Comparison of ENCODE assay signal across 21 cellular contexts in the genomic region with DNA sequence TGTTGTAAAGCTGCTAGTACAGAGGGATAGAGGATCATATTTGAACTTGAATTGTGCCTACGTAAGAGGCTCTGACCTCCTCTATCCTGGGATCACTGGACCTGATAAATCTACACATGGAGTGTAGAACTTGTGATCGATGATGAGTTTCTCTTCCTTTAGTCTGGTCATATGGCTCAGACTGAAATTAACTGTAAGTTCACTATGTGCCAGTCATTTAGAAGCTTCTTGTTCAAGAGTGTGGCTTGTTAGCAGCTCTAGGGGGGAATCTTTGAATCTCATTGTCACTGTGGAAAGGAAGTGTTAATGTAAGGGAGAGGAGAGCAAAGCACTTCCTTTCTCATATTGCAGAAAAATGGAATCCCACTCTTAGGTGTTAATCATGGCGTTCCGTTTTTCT. TPM values are rescaled to one million over a fixed set of nuclear protein-coding genes. Genes with fewer than 3 reads are reported as not detected.
DNase-seq lines count a peak whose midpoint lies in the region; ATAC-seq and TF ChIP-seq lines count a peak whose summit lies in the region.
"Had no signal": no experiment of that assay in that cellular context is flagged by ENCODE, and none has a peak within 500 bp of the region (broad histone marks: within the 10 kb centered on the region; RNA-seq: fewer than 3 reads in every experiment).

No MANE protein-coding gene starts in this region.

- H3K27me3 Mint-ChIP-seq in stimulated activated naive CD8-positive, alpha-beta T cell treated with anti-CD3 and anti-CD28 coated beads, Interleukin-15, amount 100 ng/mL, for 72 hours = no peaks in the 10 kb centered on the region

- peak overlapping the region; percentile 60 for H3K27ac ChIP-seq in hepatocyte
- H3K27ac ChIP-seq: Peyer's patch, SJSA1, transverse colon had no signal

- H3K4me2 ChIP-seq in hepatocyte = no peak overlapping the region

- no peaks in the 10 kb centered on the region for H3K9me3 Mint-ChIP-seq in stimulated activated naive CD8-positive, alpha-beta T cell treated with anti-CD3 and anti-CD28 coated beads, Interleukin-15, amount 100 ng/mL, for 72 hours

- H2AFZ ChIP-seq in hepatocyte = no peak overlapping the region

- H3K4me3 Mint-ChIP-seq in stimulated activated naive CD8-positive, alpha-beta T cell treated with anti-CD3 and anti-CD28 coated beads, Interleukin-15, amount 100 ng/mL, for 72 hours = no peak overlapping the region
- H3K4me3 Mint-ChIP-seq: H9 had no signal

- no peak overlapping the region for H3K4me3 ChIP-seq in hepatocyte
- H3K4me3 ChIP-seq: Peyer's patch, SJSA1, transverse colon had no signal

- DNase-seq in stimulated activated naive CD8-positive, alpha-beta T cell treated with anti-CD3 and anti-CD28 coated beads, Interleukin-15, amount 100 ng/mL, for 72 hours = no peak
- DNase-seq in stimulated activated naive CD8-positive, alpha-beta T cell treated with anti-CD3 and anti-CD28 coated beads, Interleukin-15, Interleukin-2, amounts not matched to agents 100 U/mL and 50 U/mL, for 24 hours = no peak
- no peak for DNase-seq in hepatocyte (ENCODE audit: low spot score)
- no peak for DNase-seq in retina
- DNase-seq in omental fat pad (ENCODE audit: low spot score) = no peak
- no peak for DNase-seq in NOMO-1 treated with dmso at 0.1 percent for 144 hours (lab: John Stamatoyannopoulos, UW; ENCODE audit: unreplicated experiment)
- DNase-seq: activated effector memory CD4-positive, alpha-beta T cell treated with Interleukin-2 at 50 U/mL for 16 hours; cerebellar nuclear complex; effector memory CD4-positive, alpha-beta T cell; H9; NCI-H1694 treated with DMSO at 0.1 percent for 48 hours; NCI-H226; nucleus accumbens; Peyer's patch; stimulated activated naive CD4-positive, alpha-beta T cell treated with Interleukin-2 at 50 U/mL for 16 hours; transverse colon had no signal

- peaks cover 4% of the 10 kb centered on the region for H3K4me1 ChIP-seq in hepatocyte (ENCODE audit: insufficient read depth)
- H3K4me1 ChIP-seq: Peyer's patch, SJSA1, transverse colon had no signal

- WGBS in hepatocyte (ENCODE audit: low lambda C conversion rate, missing lambda C conversion rate) = 71% methylated on average over 4 of the region's 4 CpGs

- H3K27me3 ChIP-seq in hepatocyte = no peaks in the 10 kb centered on the region
- H3K27me3 ChIP-seq: Peyer's patch, SJSA1, transverse colon had no signal

- peak; percentile 67 for ATAC-seq in stimulated activated naive CD8-positive, alpha-beta T cell treated with anti-CD3 and anti-CD28 coated beads, Interleukin-15, amount 100 ng/mL, for 72 hours
- ATAC-seq in stimulated activated naive CD8-positive, alpha-beta T cell treated with anti-CD3 and anti-CD28 coated beads, Interleukin-15, Interleukin-2, amounts not matched to agents 100 U/mL and 50 U/mL, for 24 hours = no peak
- peak; percentile 73 for ATAC-seq in HG02610 (IDR thresholded peaks at IDR 0.05; ENCODE audit: unreplicated experiment)
- ATAC-seq in omental fat pad (ENCODE audit: low FRiP score) = no peak
- no peak for ATAC-seq in HG02938 (IDR thresholded peaks at IDR 0.05; ENCODE audit: unreplicated experiment)
- ATAC-seq: left lobe of liver, sciatic nerve had no signal

- no peaks in the 10 kb centered on the region for H3K9me3 ChIP-seq in hepatocyte (ENCODE audit: low read depth)
- H3K9me3 ChIP-seq: Peyer's patch, SJSA1, transverse colon had no signal

- peaks cover 61% of the 10 kb centered on the region for H3K4me1 Mint-ChIP-seq in stimulated activated naive CD8-positive, alpha-beta T cell treated with anti-CD3 and anti-CD28 coated beads, Interleukin-15, amount 100 ng/mL, for 72 hours

- H3K36me3 ChIP-seq in hepatocyte (replicated peaks; ENCODE audit: insufficient read depth, low read depth) = no peaks in the 10 kb centered on the region
- H3K36me3 ChIP-seq: Peyer's patch, transverse colon had no signal

- TF ChIP-seq CTCF in hepatocyte (IDR thresholded peaks at IDR 0.05; ENCODE audit: poor library complexity) (no peak), omental fat pad (IDR thresholded peaks at IDR 0.05) (no peak)

- H3K27ac Mint-ChIP-seq in stimulated activated naive CD8-positive, alpha-beta T cell treated with anti-CD3 and anti-CD28 coated beads, Interleukin-15, amount 100 ng/mL, for 72 hours = no peak overlapping the region

- H3K9me2 ChIP-seq in hepatocyte (replicated peaks; ENCODE audit: insufficient read depth) = no peaks in the 10 kb centered on the region

- peaks cover 93% of the 10 kb centered on the region for H3K79me2 ChIP-seq in hepatocyte

- peaks cover 51% of the 10 kb centered on the region for H4K20me1 ChIP-seq in hepatocyte (ENCODE audit: insufficient read depth, poor library complexity, severe bottlenecking)

RNA-seq across cellular contexts. Expression of a gene that starts 12.1 kb away (rescaled TPM):
- total RNA-seq in hepatocyte (21.0 and 21.3 TPM in 2 replicates), omental fat pad (10 to 100 TPM in 3 of 4 donors, 1 to 10 TPM in 1; 8.0 to 16.4 (median 13.4) TPM)
- 5.3 and 6.1 TPM in 2 replicates for polyA plus RNA-seq in hepatocyte

RNA-seq across cellular contexts. Expression of a gene that starts 42.1 kb away (rescaled TPM):
- total RNA-seq in hepatocyte = 22.1 and 22.4 TPM in 2 replicates
- 13.1 and 17.0 TPM in 2 replicates for polyA plus RNA-seq in hepatocyte
- 10 to 100 TPM in 1 of 4 donors, 1 to 10 TPM in 3; 4.0 to 15.3 (median 4.8) TPM for total RNA-seq in omental fat pad

Comparison
In these comparisons a context has a peak if more than half of its experiments do, and no peak if none do; other contexts are left out.
1. ATAC-seq: peak in stimulated activated naive CD8-positive, alpha-beta T cell treated with anti-CD3 and anti-CD28 coated beads, Interleukin-15, amount 100 ng/mL, for 72 hours (single experiment) and HG02610 (single experiment); none in stimulated activated naive CD8-positive, alpha-beta T cell treated with anti-CD3 and anti-CD28 coated beads, Interleukin-15, Interleukin-2, amounts not matched to agents 100 U/mL and 50 U/mL, for 24 hours (single experiment), omental fat pad (single experiment) and HG02938 (single experiment).